Comparison of ENCODE assay signal across 11 cellular contexts in the genomic region with DNA sequence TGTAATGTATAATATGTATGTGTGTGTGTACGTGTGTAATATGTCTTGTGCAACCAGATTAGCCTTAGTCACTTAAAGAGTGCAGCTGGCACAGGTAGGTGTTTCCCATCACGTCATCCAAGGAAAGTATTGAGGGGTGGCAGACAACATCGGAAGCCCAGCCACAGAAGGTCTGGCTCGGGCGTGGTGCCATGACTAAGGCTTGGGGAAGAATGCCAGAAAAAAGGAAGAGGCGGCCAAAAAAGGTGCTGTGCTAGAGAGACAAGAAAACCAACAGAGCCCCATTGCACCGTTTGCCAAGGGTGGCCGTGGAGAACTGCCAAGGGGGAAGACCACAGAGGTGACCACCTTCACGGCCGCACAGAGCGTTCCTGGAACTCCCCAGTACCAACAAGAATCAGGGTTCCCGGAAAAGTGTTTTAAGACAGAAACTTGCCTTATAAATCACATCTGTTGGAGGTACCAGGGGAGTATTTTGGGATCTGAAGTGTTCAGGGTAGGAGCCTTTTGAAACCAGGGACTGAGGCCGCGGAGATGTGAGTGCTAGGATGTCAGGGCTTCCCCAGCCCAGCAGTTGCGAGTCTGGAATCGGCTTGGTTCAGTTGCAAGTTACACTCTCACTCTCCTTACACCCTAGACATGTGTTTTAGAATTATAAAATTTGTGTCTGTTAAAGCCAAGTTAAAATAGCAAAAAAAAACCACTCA.
DNase-seq lines count a peak whose midpoint lies in the region; TF ChIP-seq lines count a peak whose summit lies in the region.
"Had no signal": no experiment of that assay in that cellular context is flagged by ENCODE, and none has a peak within 500 bp of the region (broad histone marks: within the 10 kb centered on the region; RNA-seq: fewer than 3 reads in every experiment).

No MANE protein-coding gene starts in this region.

- DNase-seq in NCI-H345 (lab: John Stamatoyannopoulos, UW) (peak; percentile 4), NCI-H345 treated with DMSO at 0.1 percent for 48 hours (lab: John Stamatoyannopoulos, UW; ENCODE audit: unreplicated experiment) (no peak), RWPE1 (ENCODE audit: low spot score) (peak; percentile 90), fibroblast of the aortic adventitia (ENCODE audit: low read depth) (peak; percentile 68), tibial artery (peak in 1 of 2 donors; percentile 65), iPS-NIHi7 (ENCODE audit: extremely low spot score) (no peak), NCI-H524 treated with DMSO at 0.1 percent for 48 hours (lab: John Stamatoyannopoulos, UW) (no peak)
- no peak for DNase-seq in activated T-helper 1 cell treated with anti-CD3 and anti-CD28 coated beads, Interleukin-12 subunit alpha, Interleukin-12 subunit beta, Interleukin-2, Interleukin-4 antibody, amounts not matched to agents 30 ng/mL and 10 ng/mL and 1 ng/mL, durations not matched to agents 14 hours and 24 hours and 36 hours (ENCODE audit: low spot score)
- DNase-seq: activated gamma-delta T cell treated with Interleukin-2 at 50 U/mL for 16 hours had no signal

- H3K27me3 Mint-ChIP-seq in activated T-helper 1 cell treated with anti-CD3 and anti-CD28 coated beads, Interleukin-12 subunit alpha, Interleukin-12 subunit beta, Interleukin-2, Interleukin-4 antibody, amounts not matched to agents 30 ng/mL and 10 ng/mL and 1 ng/mL, durations not matched to agents 14 hours and 24 hours and 36 hours (ENCODE audit: insufficient read depth): peaks cover 5% of the 10 kb centered on the region

- no peaks in the 10 kb centered on the region for H3K36me3 ChIP-seq in tibial artery

- no peaks in the 10 kb centered on the region for H3K9me3 Mint-ChIP-seq in activated T-helper 1 cell treated with anti-CD3 and anti-CD28 coated beads, Interleukin-12 subunit alpha, Interleukin-12 subunit beta, Interleukin-2, Interleukin-4 antibody, amounts not matched to agents 30 ng/mL and 10 ng/mL and 1 ng/mL, durations not matched to agents 14 hours and 24 hours and 36 hours

- TF ChIP-seq CTCF in RWPE1 (conservative IDR thresholded peaks at IDR 0.05; ENCODE audit: low read depth) (no peak), fibroblast of the aortic adventitia (IDR thresholded peaks at IDR 0.05; ENCODE audit: insufficient read depth, low read length) (no peak), tibial artery (IDR thresholded peaks at IDR 0.05) (no peak)

- CTCF ChIA-PET in RWPE1 (lab: Yijun Ruan, JAX): interaction anchor here (0.7 kb wide), 1 partner anchor 760 kb away, joined by 4 read pairs; no protein-coding TSS in a partner anchor

- peaks cover 0 to 28% (median 18%) of the 10 kb centered on the region in 4 donors for H3K4me1 ChIP-seq in tibial artery

- no peak overlapping the region for H3K27ac Mint-ChIP-seq in activated T-helper 1 cell treated with anti-CD3 and anti-CD28 coated beads, Interleukin-12 subunit alpha, Interleukin-12 subunit beta, Interleukin-2, Interleukin-4 antibody, amounts not matched to agents 30 ng/mL and 10 ng/mL and 1 ng/mL, durations not matched to agents 14 hours and 24 hours and 36 hours

- intact Hi-C loops in tibial artery (cut with DNase I; ENCODE audit: low total_unique reads): no loop called here
- intact Hi-C loops in activated T-helper 1 cell treated with anti-CD3 and anti-CD28 coated beads, Interleukin-12 subunit alpha, Interleukin-12 subunit beta, Interleukin-2, Interleukin-4 antibody, amounts not matched to agents 30 ng/mL and 10 ng/mL and 1 ng/mL, durations not matched to agents 14 hours and 24 hours and 36 hours (cut with micrococcal nuclease): no loop called here

- no peaks in the 10 kb centered on the region for H3K27me3 ChIP-seq in tibial artery

- no peaks in the 10 kb centered on the region for H3K36me3 Mint-ChIP-seq in activated T-helper 1 cell treated with anti-CD3 and anti-CD28 coated beads, Interleukin-12 subunit alpha, Interleukin-12 subunit beta, Interleukin-2, Interleukin-4 antibody, amounts not matched to agents 30 ng/mL and 10 ng/mL and 1 ng/mL, durations not matched to agents 14 hours and 24 hours and 36 hours (ENCODE audit: low read depth)
- H3K36me3 Mint-ChIP-seq: natural killer cell treated with Interleukin-12 subunit alpha and Interleukin-12 subunit beta and Interleukin-15 and Interleukin-18, amount 100 ng/mL, for 72 hours had no signal

- H3K4me1 Mint-ChIP-seq in activated T-helper 1 cell treated with anti-CD3 and anti-CD28 coated beads, Interleukin-12 subunit alpha, Interleukin-12 subunit beta, Interleukin-2, Interleukin-4 antibody, amounts not matched to agents 30 ng/mL and 10 ng/mL and 1 ng/mL, durations not matched to agents 14 hours and 24 hours and 36 hours (ENCODE audit: low read depth): peaks cover 36% of the 10 kb centered on the region

- H3K4me3 ChIP-seq in fibroblast of the aortic adventitia (ENCODE audit: low read depth, low read length) (no peak overlapping the region), tibial artery (peak overlapping the region in 1 of 2 donors; percentile 23)

- POLR2A ChIA-PET in RWPE1 (lab: Yijun Ruan, JAX; ENCODE audit: low non-redundant PET): no interaction called here

- no peak overlapping the region for H3K4me3 Mint-ChIP-seq in activated T-helper 1 cell treated with anti-CD3 and anti-CD28 coated beads, Interleukin-12 subunit alpha, Interleukin-12 subunit beta, Interleukin-2, Interleukin-4 antibody, amounts not matched to agents 30 ng/mL and 10 ng/mL and 1 ng/mL, durations not matched to agents 14 hours and 24 hours and 36 hours
- H3K4me3 Mint-ChIP-seq: natural killer cell treated with Interleukin-12 subunit alpha and Interleukin-12 subunit beta and Interleukin-15 and Interleukin-18, amount 100 ng/mL, for 72 hours had no signal

- H3K9me3 ChIP-seq in tibial artery: no peaks in the 10 kb centered on the region

- H3K27ac ChIP-seq in RWPE1 (peak overlapping the region; percentile 83), tibial artery (peak overlapping the region; percentile 29 to 31)
- H3K27ac ChIP-seq: 22Rv1 had no signal

Comparison
In these comparisons a context has a peak if more than half of its experiments do, and no peak if none do; other contexts are left out.
1. DNase-seq: peak in NCI-H345 (single experiment), RWPE1 (single experiment) and fibroblast of the aortic adventitia (single experiment); none in NCI-H345 treated with DMSO at 0.1 percent for 48 hours (single experiment), iPS-NIHi7 (single experiment), activated T-helper 1 cell treated with anti-CD3 and anti-CD28 coated beads, Interleukin-12 subunit alpha, Interleukin-12 subunit beta, Interleukin-2, Interleukin-4 antibody, amounts not matched to agents 30 ng/mL and 10 ng/mL and 1 ng/mL, durations not matched to agents 14 hours and 24 hours and 36 hours (single experiment) and NCI-H524 treated with DMSO at 0.1 percent for 48 hours (single experiment).